Comparison of ENCODE assay signal across 1 cellular context in the genomic region with DNA sequence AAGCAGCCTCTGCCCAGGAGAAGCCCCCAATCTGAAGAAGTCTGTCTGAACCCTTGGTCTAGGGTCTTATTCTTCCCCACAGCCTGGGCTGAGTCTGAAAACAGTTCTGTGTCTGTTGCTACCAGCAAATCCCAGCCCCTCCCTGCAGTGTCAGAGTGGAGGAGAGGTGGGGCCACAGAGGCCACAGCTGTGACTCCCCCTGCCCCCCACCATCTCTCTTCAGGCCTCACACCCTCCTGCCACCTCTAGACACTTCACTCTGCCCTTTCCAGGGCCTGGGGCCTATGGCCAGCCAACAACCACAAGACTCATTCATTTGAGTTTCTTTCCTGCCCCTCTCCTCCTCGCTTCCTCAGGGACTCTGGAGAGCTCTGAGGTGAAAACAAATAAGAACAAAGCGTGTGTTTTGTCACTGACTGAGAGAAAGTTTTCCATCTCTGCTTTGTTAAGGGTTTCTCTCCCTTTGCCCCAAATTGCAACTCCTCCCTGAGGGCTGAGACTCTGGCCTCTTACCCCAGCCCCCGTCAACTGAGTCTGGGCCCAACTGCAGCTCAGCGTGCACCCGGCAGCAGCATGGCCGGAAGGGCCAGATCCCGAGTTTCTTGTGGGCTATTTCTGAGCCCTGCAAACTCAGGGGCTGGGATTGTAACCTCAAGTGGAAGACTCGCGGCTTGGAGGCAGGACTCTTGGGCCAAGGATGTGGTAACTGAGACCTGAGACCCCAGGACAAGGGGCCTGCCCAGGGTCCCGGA.
A peak's percentile ranks its signal among the peaks of the same experiment; 100 is the strongest.
TF ChIP-seq lines count a peak whose summit lies in the region.

No MANE protein-coding gene starts in this region.

TF ChIP-seq in PFSK-1, 5 proteins besides CTCF, POLR2A, EP300 and RAD21 (continued from another document):
- TF ChIP-seq, protein P1, sequence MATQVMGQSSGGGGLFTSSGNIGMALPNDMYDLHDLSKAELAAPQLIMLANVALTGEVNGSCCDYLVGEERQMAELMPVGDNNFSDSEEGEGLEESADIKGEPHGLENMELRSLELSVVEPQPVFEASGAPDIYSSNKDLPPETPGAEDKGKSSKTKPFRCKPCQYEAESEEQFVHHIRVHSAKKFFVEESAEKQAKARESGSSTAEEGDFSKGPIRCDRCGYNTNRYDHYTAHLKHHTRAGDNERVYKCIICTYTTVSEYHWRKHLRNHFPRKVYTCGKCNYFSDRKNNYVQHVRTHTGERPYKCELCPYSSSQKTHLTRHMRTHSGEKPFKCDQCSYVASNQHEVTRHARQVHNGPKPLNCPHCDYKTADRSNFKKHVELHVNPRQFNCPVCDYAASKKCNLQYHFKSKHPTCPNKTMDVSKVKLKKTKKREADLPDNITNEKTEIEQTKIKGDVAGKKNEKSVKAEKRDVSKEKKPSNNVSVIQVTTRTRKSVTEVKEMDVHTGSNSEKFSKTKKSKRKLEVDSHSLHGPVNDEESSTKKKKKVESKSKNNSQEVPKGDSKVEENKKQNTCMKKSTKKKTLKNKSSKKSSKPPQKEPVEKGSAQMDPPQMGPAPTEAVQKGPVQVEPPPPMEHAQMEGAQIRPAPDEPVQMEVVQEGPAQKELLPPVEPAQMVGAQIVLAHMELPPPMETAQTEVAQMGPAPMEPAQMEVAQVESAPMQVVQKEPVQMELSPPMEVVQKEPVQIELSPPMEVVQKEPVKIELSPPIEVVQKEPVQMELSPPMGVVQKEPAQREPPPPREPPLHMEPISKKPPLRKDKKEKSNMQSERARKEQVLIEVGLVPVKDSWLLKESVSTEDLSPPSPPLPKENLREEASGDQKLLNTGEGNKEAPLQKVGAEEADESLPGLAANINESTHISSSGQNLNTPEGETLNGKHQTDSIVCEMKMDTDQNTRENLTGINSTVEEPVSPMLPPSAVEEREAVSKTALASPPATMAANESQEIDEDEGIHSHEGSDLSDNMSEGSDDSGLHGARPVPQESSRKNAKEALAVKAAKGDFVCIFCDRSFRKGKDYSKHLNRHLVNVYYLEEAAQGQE (IDR thresholded peaks at IDR 0.05; ENCODE audit: insufficient read depth in 1 of 2, low read depth in 2 of 2, low read length in 2 of 2): peak in 1 of 2 experiments; percentile 51; a peak in 2 of 4 replicates
- no peak for TF ChIP-seq SIN3A (IDR thresholded peaks at IDR 0.05; ENCODE audit: borderline replicate concordance, insufficient read depth, low read length)
- peak; percentile 27 for TF ChIP-seq FOXP2 (optimal IDR thresholded peaks at IDR 0.05; ENCODE audit: borderline replicate concordance, extremely low read depth, extremely low read length, insufficient read depth)
